1 cellular context compared by ENCODE assay signal in the genomic region with DNA sequence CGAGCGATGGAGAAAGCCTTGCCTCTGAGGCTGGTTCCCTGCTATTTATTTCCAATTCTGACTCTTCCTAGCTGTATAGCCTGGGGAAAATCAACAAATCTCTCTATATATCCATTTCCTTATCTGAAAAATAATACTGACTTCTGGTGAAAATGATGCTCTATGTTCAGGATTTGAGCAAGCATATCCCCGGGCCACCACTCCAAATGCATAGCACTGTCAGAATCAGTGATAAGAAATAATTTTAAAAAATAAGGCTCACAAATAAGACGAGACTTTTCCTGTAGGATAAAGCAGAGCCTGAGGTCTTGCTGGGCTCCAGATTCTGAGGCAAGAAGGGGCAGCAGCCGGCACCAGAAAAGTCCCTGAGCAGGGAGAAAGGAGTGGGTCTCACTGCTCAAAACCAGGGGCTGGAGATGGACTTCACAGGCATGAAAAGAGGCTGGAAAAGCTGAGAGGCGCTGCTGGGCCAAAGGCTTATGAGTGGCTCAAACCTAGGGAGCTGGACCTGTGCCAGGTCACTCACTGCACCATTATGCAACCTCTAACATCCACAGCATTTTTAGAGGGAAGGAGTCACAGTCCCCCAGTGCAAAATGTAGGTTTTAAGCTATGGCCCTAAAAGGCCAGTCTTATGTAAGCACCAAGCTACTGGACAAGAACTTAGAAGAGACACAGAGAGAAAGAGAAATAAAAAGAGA.
TF ChIP-seq lines count a peak whose summit lies in the region.

No MANE protein-coding gene starts in this region.

TF ChIP-seq in SK-N-SH treated with all-trans-retinoic acid at 6 μM for 48 hours, 23 proteins besides CTCF, POLR2A, EP300 and RAD21:
- TF ChIP-seq, protein P1, sequence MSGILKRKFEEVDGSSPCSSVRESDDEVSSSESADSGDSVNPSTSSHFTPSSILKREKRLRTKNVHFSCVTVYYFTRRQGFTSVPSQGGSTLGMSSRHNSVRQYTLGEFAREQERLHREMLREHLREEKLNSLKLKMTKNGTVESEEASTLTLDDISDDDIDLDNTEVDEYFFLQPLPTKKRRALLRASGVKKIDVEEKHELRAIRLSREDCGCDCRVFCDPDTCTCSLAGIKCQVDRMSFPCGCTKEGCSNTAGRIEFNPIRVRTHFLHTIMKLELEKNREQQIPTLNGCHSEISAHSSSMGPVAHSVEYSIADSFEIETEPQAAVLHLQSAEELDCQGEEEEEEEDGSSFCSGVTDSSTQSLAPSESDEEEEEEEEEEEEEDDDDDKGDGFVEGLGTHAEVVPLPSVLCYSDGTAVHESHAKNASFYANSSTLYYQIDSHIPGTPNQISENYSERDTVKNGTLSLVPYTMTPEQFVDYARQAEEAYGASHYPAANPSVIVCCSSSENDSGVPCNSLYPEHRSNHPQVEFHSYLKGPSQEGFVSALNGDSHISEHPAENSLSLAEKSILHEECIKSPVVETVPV (CRISPR knock-in tag; IDR thresholded peaks at IDR 0.05): no peak
- TF ChIP-seq TCF4 (CRISPR knock-in tag; IDR thresholded peaks at IDR 0.05; ENCODE audit: borderline replicate concordance) (no peak), ZFP30 (CRISPR knock-in tag; IDR thresholded peaks at IDR 0.05) (no peak), ARNTL (CRISPR knock-in tag; IDR thresholded peaks at IDR 0.05; ENCODE audit: borderline replicate concordance, low read depth) (no peak), ZFP3 (CRISPR knock-in tag; IDR thresholded peaks at IDR 0.05) (no peak), ESRRG (CRISPR knock-in tag; IDR thresholded peaks at IDR 0.05) (no peak), ZNF70 (CRISPR knock-in tag; IDR thresholded peaks at IDR 0.05) (no peak), ZNF565 (CRISPR knock-in tag; conservative IDR thresholded peaks at IDR 0.05; ENCODE audit: low read depth) (no peak), SNAI2 (CRISPR knock-in tag; IDR thresholded peaks at IDR 0.05) (no peak), RARB (CRISPR knock-in tag; IDR thresholded peaks at IDR 0.05) (no peak), ZNF8 (CRISPR knock-in tag; IDR thresholded peaks at IDR 0.05) (no peak)
- TF ChIP-seq, protein P2, sequence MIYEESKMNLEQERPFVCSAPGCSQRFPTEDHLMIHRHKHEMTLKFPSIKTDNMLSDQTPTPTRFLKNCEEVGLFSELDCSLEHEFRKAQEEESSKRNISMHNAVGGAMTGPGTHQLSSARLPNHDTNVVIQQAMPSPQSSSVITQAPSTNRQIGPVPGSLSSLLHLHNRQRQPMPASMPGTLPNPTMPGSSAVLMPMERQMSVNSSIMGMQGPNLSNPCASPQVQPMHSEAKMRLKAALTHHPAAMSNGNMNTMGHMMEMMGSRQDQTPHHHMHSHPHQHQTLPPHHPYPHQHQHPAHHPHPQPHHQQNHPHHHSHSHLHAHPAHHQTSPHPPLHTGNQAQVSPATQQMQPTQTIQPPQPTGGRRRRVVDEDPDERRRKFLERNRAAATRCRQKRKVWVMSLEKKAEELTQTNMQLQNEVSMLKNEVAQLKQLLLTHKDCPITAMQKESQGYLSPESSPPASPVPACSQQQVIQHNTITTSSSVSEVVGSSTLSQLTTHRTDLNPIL (CRISPR knock-in tag; IDR thresholded peaks at IDR 0.05; ENCODE audit: low read depth): no peak
- TF ChIP-seq, protein P3, sequence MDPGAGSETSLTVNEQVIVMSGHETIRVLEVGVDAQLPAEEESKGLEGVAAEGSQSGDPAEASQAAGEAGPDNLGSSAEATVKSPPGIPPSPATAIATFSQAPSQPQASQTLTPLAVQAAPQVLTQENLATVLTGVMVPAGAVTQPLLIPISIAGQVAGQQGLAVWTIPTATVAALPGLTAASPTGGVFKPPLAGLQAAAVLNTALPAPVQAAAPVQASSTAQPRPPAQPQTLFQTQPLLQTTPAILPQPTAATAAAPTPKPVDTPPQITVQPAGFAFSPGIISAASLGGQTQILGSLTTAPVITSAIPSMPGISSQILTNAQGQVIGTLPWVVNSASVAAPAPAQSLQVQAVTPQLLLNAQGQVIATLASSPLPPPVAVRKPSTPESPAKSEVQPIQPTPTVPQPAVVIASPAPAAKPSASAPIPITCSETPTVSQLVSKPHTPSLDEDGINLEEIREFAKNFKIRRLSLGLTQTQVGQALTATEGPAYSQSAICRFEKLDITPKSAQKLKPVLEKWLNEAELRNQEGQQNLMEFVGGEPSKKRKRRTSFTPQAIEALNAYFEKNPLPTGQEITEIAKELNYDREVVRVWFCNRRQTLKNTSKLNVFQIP (CRISPR knock-in tag; IDR thresholded peaks at IDR 0.05; ENCODE audit: borderline replicate concordance, low read depth): no peak
- TF ChIP-seq, protein P4, sequence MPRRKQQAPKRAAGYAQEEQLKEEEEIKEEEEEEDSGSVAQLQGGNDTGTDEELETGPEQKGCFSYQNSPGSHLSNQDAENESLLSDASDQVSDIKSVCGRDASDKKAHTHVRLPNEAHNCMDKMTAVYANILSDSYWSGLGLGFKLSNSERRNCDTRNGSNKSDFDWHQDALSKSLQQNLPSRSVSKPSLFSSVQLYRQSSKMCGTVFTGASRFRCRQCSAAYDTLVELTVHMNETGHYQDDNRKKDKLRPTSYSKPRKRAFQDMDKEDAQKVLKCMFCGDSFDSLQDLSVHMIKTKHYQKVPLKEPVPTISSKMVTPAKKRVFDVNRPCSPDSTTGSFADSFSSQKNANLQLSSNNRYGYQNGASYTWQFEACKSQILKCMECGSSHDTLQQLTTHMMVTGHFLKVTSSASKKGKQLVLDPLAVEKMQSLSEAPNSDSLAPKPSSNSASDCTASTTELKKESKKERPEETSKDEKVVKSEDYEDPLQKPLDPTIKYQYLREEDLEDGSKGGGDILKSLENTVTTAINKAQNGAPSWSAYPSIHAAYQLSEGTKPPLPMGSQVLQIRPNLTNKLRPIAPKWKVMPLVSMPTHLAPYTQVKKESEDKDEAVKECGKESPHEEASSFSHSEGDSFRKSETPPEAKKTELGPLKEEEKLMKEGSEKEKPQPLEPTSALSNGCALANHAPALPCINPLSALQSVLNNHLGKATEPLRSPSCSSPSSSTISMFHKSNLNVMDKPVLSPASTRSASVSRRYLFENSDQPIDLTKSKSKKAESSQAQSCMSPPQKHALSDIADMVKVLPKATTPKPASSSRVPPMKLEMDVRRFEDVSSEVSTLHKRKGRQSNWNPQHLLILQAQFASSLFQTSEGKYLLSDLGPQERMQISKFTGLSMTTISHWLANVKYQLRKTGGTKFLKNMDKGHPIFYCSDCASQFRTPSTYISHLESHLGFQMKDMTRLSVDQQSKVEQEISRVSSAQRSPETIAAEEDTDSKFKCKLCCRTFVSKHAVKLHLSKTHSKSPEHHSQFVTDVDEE (CRISPR knock-in tag; IDR thresholded peaks at IDR 0.05): no peak
